13 cellular contexts compared by ENCODE assay signal in the genomic region with DNA sequence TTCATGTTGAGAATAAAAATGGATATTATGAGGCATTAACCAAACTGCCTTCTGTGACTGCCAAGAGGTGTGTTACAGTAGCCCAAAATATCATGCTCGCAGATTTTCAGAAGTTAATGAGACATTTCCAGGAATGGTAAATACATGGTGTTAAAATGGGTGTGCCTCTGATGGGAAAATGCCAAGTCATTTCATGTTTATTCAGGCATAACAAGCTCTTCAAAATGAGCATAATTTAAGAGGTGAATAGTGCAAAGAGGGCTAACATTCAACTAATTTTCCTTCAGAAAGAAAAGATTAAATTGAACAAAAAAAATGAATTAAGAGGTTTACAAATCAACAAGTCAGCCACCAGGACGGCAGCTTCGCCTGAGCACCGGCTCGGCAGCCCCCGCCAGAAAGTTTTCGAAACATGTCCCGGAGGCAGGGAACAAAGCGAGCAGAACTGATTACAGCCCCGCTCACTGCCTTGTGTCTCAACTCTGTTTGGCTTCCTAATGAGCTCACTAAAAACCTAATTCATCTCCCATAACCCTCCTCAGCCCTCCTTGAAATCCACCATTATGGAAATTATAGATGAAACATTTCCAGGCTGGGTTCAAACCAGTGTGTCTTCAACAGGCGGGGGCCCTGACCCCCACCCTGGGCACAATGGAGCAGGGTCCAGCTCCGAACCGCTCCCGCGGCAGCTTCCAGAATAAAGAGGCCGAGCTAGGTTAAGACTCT. TPM values are rescaled to one million over a fixed set of nuclear protein-coding genes. Genes with fewer than 3 reads are reported as not detected.
A peak's percentile ranks its signal among the peaks of the same experiment; 100 is the strongest.
DNase-seq lines count a peak whose midpoint lies in the region; ATAC-seq, FAIRE-seq and TF ChIP-seq lines count a peak whose summit lies in the region.
"Had no signal": no experiment of that assay in that cellular context is flagged by ENCODE, and none has a peak within 500 bp of the region (broad histone marks: within the 10 kb centered on the region; RNA-seq: fewer than 3 reads in every experiment).

No MANE protein-coding gene starts in this region.

- CTCF ChIA-PET in CD8-positive, alpha-beta T cell (lab: Charles Lee) = no interaction called here

- ATAC-seq in left ventricle myocardium superior (peak; percentile 85), HG03442 (IDR thresholded peaks at IDR 0.05; ENCODE audit: unreplicated experiment) (no peak), HG03432 (IDR thresholded peaks at IDR 0.05; ENCODE audit: unreplicated experiment) (no peak)
- no peak for ATAC-seq in CD8-positive, alpha-beta T cell

- no peaks in the 10 kb centered on the region for H3K27me3 Mint-ChIP-seq in progenitor cell of endocrine pancreas
- H3K27me3 Mint-ChIP-seq in CD8-positive, alpha-beta T cell (ENCODE audit: low read depth) = peaks cover 6% of the 10 kb centered on the region
- H3K27me3 Mint-ChIP-seq: activated naive CD4-positive, alpha-beta T cell treated with anti-CD3 and anti-CD28 coated beads, Interleukin-2, amount 10 ng/mL, durations not matched to agents 7 days and 5 days had no signal

- H3K9me3 Mint-ChIP-seq in progenitor cell of endocrine pancreas (ENCODE audit: low read depth) = peaks cover under 1% of the 10 kb centered on the region
- H3K9me3 Mint-ChIP-seq in CD8-positive, alpha-beta T cell = no peaks in the 10 kb centered on the region
- H3K9me3 Mint-ChIP-seq: activated naive CD4-positive, alpha-beta T cell treated with anti-CD3 and anti-CD28 coated beads, Interleukin-2, amount 10 ng/mL, durations not matched to agents 7 days and 5 days had no signal

- DNase-seq in NCI-H1105 (lab: John Stamatoyannopoulos, UW) (peak; percentile 38), bronchial epithelial cell (ENCODE audit: low read depth) (peak; percentile 64), left ventricle myocardium superior (peak; percentile 78), progenitor cell of endocrine pancreas (ENCODE audit: low spot score, unreplicated experiment) (no peak)
- DNase-seq in CD8-positive, alpha-beta T cell = no peak
- no peak for DNase-seq in effector CD8-positive, alpha-beta T cell (lab: John Stamatoyannopoulos, UW)
- DNase-seq: activated CD4-positive, CD25-positive, alpha-beta regulatory T cell treated with anti-CD3 and anti-CD28 coated beads, Interleukin-2, amount 50 U/mL, for 72 hours; activated naive CD4-positive, alpha-beta T cell treated with anti-CD3 and anti-CD28 coated beads, Interleukin-2, amount 10 ng/mL, durations not matched to agents 7 days and 5 days; NCI-H2107; SHP77 had no signal

- H3K4me3 Mint-ChIP-seq in progenitor cell of endocrine pancreas (ENCODE audit: low read depth) = no peak overlapping the region
- H3K4me3 Mint-ChIP-seq in CD8-positive, alpha-beta T cell = no peak overlapping the region
- H3K4me3 Mint-ChIP-seq: activated naive CD4-positive, alpha-beta T cell treated with anti-CD3 and anti-CD28 coated beads, Interleukin-2, amount 10 ng/mL, durations not matched to agents 7 days and 5 days; memory B cell had no signal

- H3K4me3 ChIP-seq in bronchial epithelial cell (ENCODE audit: low read depth, low read length) = no peak overlapping the region
- H3K4me3 ChIP-seq in CD8-positive, alpha-beta T cell (ENCODE audit: low read depth, low read length) = no peak overlapping the region

- no peak overlapping the region for H3K27ac ChIP-seq in CD8-positive, alpha-beta T cell (ENCODE audit: low read depth, low read length)

- H3K9me3 ChIP-seq in CD8-positive, alpha-beta T cell (ENCODE audit: low read length) = no peaks in the 10 kb centered on the region

- H3K36me3 Mint-ChIP-seq in progenitor cell of endocrine pancreas (ENCODE audit: insufficient read depth) = peaks cover 18% of the 10 kb centered on the region
- no peaks in the 10 kb centered on the region for H3K36me3 Mint-ChIP-seq in CD8-positive, alpha-beta T cell
- H3K36me3 Mint-ChIP-seq: activated naive CD4-positive, alpha-beta T cell treated with anti-CD3 and anti-CD28 coated beads, Interleukin-2, amount 10 ng/mL, durations not matched to agents 7 days and 5 days; memory B cell had no signal

- intact Hi-C loops in left ventricle myocardium superior (cut with micrococcal nuclease) = no loop called here
- intact Hi-C loops in CD8-positive, alpha-beta T cell (cut with DNase I, micrococcal nuclease) = no loop called here

- H3K27ac Mint-ChIP-seq in progenitor cell of endocrine pancreas = peak overlapping the region; percentile 95
- no peak overlapping the region for H3K27ac Mint-ChIP-seq in CD8-positive, alpha-beta T cell
- H3K27ac Mint-ChIP-seq: activated naive CD4-positive, alpha-beta T cell treated with anti-CD3 and anti-CD28 coated beads, Interleukin-2, amount 10 ng/mL, durations not matched to agents 7 days and 5 days; memory B cell had no signal

- TF ChIP-seq CTCF in bronchial epithelial cell (IDR thresholded peaks at IDR 0.05; ENCODE audit: insufficient read depth, low read length, severe bottlenecking) (no peak), progenitor cell of endocrine pancreas (IDR thresholded peaks at IDR 0.05; ENCODE audit: unreplicated experiment) (no peak)
- TF ChIP-seq CTCF in CD8-positive, alpha-beta T cell (IDR thresholded peaks at IDR 0.05) = no peak

- no peak for FAIRE-seq in bronchial epithelial cell (lab: Jason Lieb, UNC)

- H3K4me1 ChIP-seq in CD8-positive, alpha-beta T cell (ENCODE audit: insufficient read depth, low read length) = no peaks in the 10 kb centered on the region

- peaks cover 41% of the 10 kb centered on the region for H3K4me1 Mint-ChIP-seq in progenitor cell of endocrine pancreas (ENCODE audit: low read depth)
- H3K4me1 Mint-ChIP-seq in CD8-positive, alpha-beta T cell (ENCODE audit: low read depth) = no peaks in the 10 kb centered on the region
- H3K4me1 Mint-ChIP-seq: activated naive CD4-positive, alpha-beta T cell treated with anti-CD3 and anti-CD28 coated beads, Interleukin-2, amount 10 ng/mL, durations not matched to agents 7 days and 5 days; memory B cell had no signal

- POLR2A ChIA-PET in CD8-positive, alpha-beta T cell (lab: Charles Lee) = no interaction called here

- no peaks in the 10 kb centered on the region for H3K36me3 ChIP-seq in bronchial epithelial cell (ENCODE audit: control insufficient read depth, insufficient read depth, low read length)
- no peaks in the 10 kb centered on the region for H3K36me3 ChIP-seq in CD8-positive, alpha-beta T cell (ENCODE audit: insufficient read depth, low read length)

- no peaks in the 10 kb centered on the region for H3K27me3 ChIP-seq in bronchial epithelial cell (ENCODE audit: control insufficient read depth, insufficient read depth, low read length)
- H3K27me3 ChIP-seq in CD8-positive, alpha-beta T cell (ENCODE audit: insufficient read depth, low read length) = no peaks in the 10 kb centered on the region

RNA-seq across cellular contexts. Expression of a gene that starts 44.0 kb away (rescaled TPM):
- total RNA-seq in bronchial epithelial cell = 6.6 and 10.9 TPM in 2 replicates
- total RNA-seq in left ventricle myocardium superior = 44.9 TPM
- total RNA-seq in progenitor cell of endocrine pancreas = 133 and 143 TPM in 2 replicates
- not detected for total RNA-seq in CD8-positive, alpha-beta T cell

Comparison
In these comparisons a context has a peak if more than half of its experiments do, and no peak if none do; other contexts are left out.
1. DNase-seq: peak in NCI-H1105 (single experiment), bronchial epithelial cell (single experiment) and left ventricle myocardium superior (single experiment); none in progenitor cell of endocrine pancreas (single experiment), CD8-positive, alpha-beta T cell (0 of 7) and effector CD8-positive, alpha-beta T cell (single experiment).